Comparison of ENCODE assay signal across 8 cellular contexts in the genomic region with DNA sequence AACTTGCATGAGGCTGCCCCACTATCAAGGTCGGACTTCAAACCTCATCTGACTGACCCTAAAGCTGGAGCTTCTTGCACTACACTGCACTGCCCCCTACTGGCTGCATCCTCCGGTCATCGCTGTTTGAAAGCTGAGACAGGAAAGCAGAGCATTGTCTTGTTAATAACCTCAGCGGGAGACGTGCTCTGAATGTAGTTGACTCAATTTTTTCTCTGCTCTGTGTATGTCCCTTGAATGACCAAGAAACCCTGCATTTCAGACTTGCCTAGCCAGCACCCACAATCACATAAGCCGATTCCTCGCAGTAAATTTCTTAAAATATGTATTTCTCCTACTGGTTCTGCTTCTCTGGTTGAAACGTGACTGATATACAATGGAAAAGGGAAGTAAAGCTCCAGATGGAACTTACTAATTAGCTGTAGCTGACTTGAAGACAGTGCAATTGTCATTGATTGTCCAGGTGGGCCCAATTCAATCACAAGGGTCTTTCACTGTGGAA. TPM values are rescaled to one million over a fixed set of nuclear protein-coding genes. Genes with fewer than 3 reads are reported as not detected.
DNase-seq lines count a peak whose midpoint lies in the region; ATAC-seq and TF ChIP-seq lines count a peak whose summit lies in the region.

No MANE protein-coding gene starts in this region.

- H3K4me3 ChIP-seq in Caco-2 (ENCODE audit: low read depth, low read length) (no peak overlapping the region), NT2/D1 (ENCODE audit: insufficient read length, low read depth) (no peak overlapping the region)

- no peaks in the 10 kb centered on the region for H3K36me3 ChIP-seq in Caco-2 (ENCODE audit: control insufficient read depth, insufficient read depth, low read length)
- no peaks in the 10 kb centered on the region for H3K36me3 ChIP-seq in NT2/D1 (ENCODE audit: insufficient read depth, insufficient read length, low read length)

- CTCF ChIA-PET in Caco-2 (lab: Charles Lee) = interaction anchor here (0.6 to 2.4 kb wide), 10 partner anchors 17 to 906 kb away, joined by 3 to 39 read pairs (median 5); no protein-coding TSS in a partner anchor
- CTCF ChIA-PET in activated CD8-positive, alpha-beta memory T cell treated with anti-CD3 and anti-CD28 coated beads, Interleukin-2, amount 10 ng/mL, durations not matched to agents 7 days and 5 days (lab: Charles Lee) = interaction anchor here (0.6 to 5.4 kb wide), 29 partner anchors 8 to 348 kb away, joined by 3 to 66 read pairs (median 4); a partner anchor contains a TSS

- peak; percentile 80 for ATAC-seq in GM21367 (IDR thresholded peaks at IDR 0.05; ENCODE audit: unreplicated experiment)
- ATAC-seq in activated CD8-positive, alpha-beta memory T cell treated with anti-CD3 and anti-CD28 coated beads, Interleukin-2, amount 10 ng/mL, durations not matched to agents 7 days and 5 days = peak; percentile 61

- intact Hi-C loops in Caco-2 (cut with micrococcal nuclease; ENCODE audit: unreplicated experiment) = loop anchor here (1.0 kb wide), 3 partner anchors 61 to 347 kb away; no protein-coding TSS in a partner anchor

- H3K9me3 Mint-ChIP-seq in Caco-2 (ENCODE audit: unreplicated experiment) = peaks cover 14% of the 10 kb centered on the region
- H3K9me3 Mint-ChIP-seq in activated CD8-positive, alpha-beta memory T cell treated with anti-CD3 and anti-CD28 coated beads, Interleukin-2, amount 10 ng/mL, durations not matched to agents 7 days and 5 days (ENCODE audit: low read depth) = no peaks in the 10 kb centered on the region

- DNase-seq in Caco-2 (peak; percentile 83 to 86), HUDEP-2 (lab: John Stamatoyannopoulos, UW; ENCODE audit: unreplicated experiment in 76 of 76) (peak in 70 of 76 experiments; percentile 8 to 89 (median 68)), NT2/D1 (ENCODE audit: low read depth, low spot score) (peak; percentile 95), epithelial cell of prostate (ENCODE audit: low read depth, low spot score) (peak; percentile 31), mucosa of gallbladder (ENCODE audit: low spot score) (peak; percentile 86)
- DNase-seq in activated CD8-positive, alpha-beta memory T cell treated with anti-CD3 and anti-CD28 coated beads, Interleukin-2, amount 10 ng/mL, durations not matched to agents 7 days and 5 days = peak; percentile 84
- peak; percentile 73 for DNase-seq in stimulated activated CD8-positive, alpha-beta memory T cell treated with anti-CD3 and anti-CD28 coated beads, Interleukin-7, amount 100 ng/mL, for 24 hours (ENCODE audit: low read depth)

- no peaks in the 10 kb centered on the region for H3K36me3 Mint-ChIP-seq in Caco-2 (ENCODE audit: insufficient read depth, unreplicated experiment)
- H3K36me3 Mint-ChIP-seq in activated CD8-positive, alpha-beta memory T cell treated with anti-CD3 and anti-CD28 coated beads, Interleukin-2, amount 10 ng/mL, durations not matched to agents 7 days and 5 days = no peaks in the 10 kb centered on the region

- POLR2A ChIA-PET in Caco-2 (lab: Charles Lee) = no interaction called here

- no peaks in the 10 kb centered on the region for H3K4me1 Mint-ChIP-seq in Caco-2 (ENCODE audit: low read depth, unreplicated experiment)
- peaks cover 8% of the 10 kb centered on the region for H3K4me1 Mint-ChIP-seq in activated CD8-positive, alpha-beta memory T cell treated with anti-CD3 and anti-CD28 coated beads, Interleukin-2, amount 10 ng/mL, durations not matched to agents 7 days and 5 days

- no peak overlapping the region for H3K27ac ChIP-seq in epithelial cell of prostate

- no peaks in the 10 kb centered on the region for H3K4me1 ChIP-seq in Caco-2
- H3K4me1 ChIP-seq in NT2/D1 (ENCODE audit: insufficient read depth, insufficient read length) = no peaks in the 10 kb centered on the region

- H3K27ac Mint-ChIP-seq in Caco-2 (ENCODE audit: unreplicated experiment) = no peak overlapping the region
- no peak overlapping the region for H3K27ac Mint-ChIP-seq in activated CD8-positive, alpha-beta memory T cell treated with anti-CD3 and anti-CD28 coated beads, Interleukin-2, amount 10 ng/mL, durations not matched to agents 7 days and 5 days

- TF ChIP-seq CTCF in Caco-2 (IDR thresholded peaks at IDR 0.05; ENCODE audit: insufficient read depth in 1 of 2, low read depth in 1 of 2, low read length in 1 of 2, severe bottlenecking in 1 of 2, unreplicated experiment in 1 of 2) = peak; percentile 84 to 92

- no peaks in the 10 kb centered on the region for H3K27me3 ChIP-seq in Caco-2 (replicated peaks; ENCODE audit: control insufficient read depth, insufficient read depth, low read length)
- H3K27me3 ChIP-seq in NT2/D1 (ENCODE audit: insufficient read depth, insufficient read length) = no peaks in the 10 kb centered on the region

- H3K4me3 Mint-ChIP-seq in Caco-2 (ENCODE audit: unreplicated experiment) = no peak overlapping the region
- no peak overlapping the region for H3K4me3 Mint-ChIP-seq in activated CD8-positive, alpha-beta memory T cell treated with anti-CD3 and anti-CD28 coated beads, Interleukin-2, amount 10 ng/mL, durations not matched to agents 7 days and 5 days

- no peak overlapping the region for H3K9ac ChIP-seq in NT2/D1 (ENCODE audit: insufficient read length, low read depth)

- no TSS peak for BruUV-seq in Caco-2 (replicated peaks; lab: Mats Ljungman, UMichigan)

- H3K9me3 ChIP-seq in Caco-2 (no peaks in the 10 kb centered on the region), NT2/D1 (ENCODE audit: insufficient read depth, low read length) (no peaks in the 10 kb centered on the region)

- peaks cover 16% of the 10 kb centered on the region for H3K27me3 Mint-ChIP-seq in Caco-2 (ENCODE audit: insufficient read depth, unreplicated experiment)
- H3K27me3 Mint-ChIP-seq in activated CD8-positive, alpha-beta memory T cell treated with anti-CD3 and anti-CD28 coated beads, Interleukin-2, amount 10 ng/mL, durations not matched to agents 7 days and 5 days = peaks cover 36% of the 10 kb centered on the region

RNA-seq across cellular contexts. Expression of a gene that starts 27.8 kb away (rescaled TPM):
- total RNA-seq in Caco-2 (2022) (not detected in 2 replicates), mucosa of gallbladder (10.9 TPM)
- total RNA-seq in activated CD8-positive, alpha-beta memory T cell treated with anti-CD3 and anti-CD28 coated beads, Interleukin-2, amount 10 ng/mL, durations not matched to agents 7 days and 5 days = not detected

RNA-seq across cellular contexts. Expression of a gene that starts 36.3 kb away (rescaled TPM):
- total RNA-seq in Caco-2 (2022) = 19.3 and 23.6 TPM in 2 replicates
- 10 to 100 TPM; 30.7 to 33.9 TPM for total RNA-seq in activated CD8-positive, alpha-beta memory T cell treated with anti-CD3 and anti-CD28 coated beads, Interleukin-2, amount 10 ng/mL, durations not matched to agents 7 days and 5 days
- 24.5 TPM for total RNA-seq in mucosa of gallbladder

Comparison
In these comparisons a context has a peak if more than half of its experiments do, and no peak if none do; other contexts are left out.
1. DNase-seq: peak in every context shown above with its lines; median percentile 95 in NT2/D1; 86 in mucosa of gallbladder; 84 in Caco-2; 84 in activated CD8-positive, alpha-beta memory T cell treated with anti-CD3 and anti-CD28 coated beads, Interleukin-2, amount 10 ng/mL, durations not matched to agents 7 days and 5 days; 73 in stimulated activated CD8-positive, alpha-beta memory T cell treated with anti-CD3 and anti-CD28 coated beads, Interleukin-7, amount 100 ng/mL, for 24 hours; 68 in HUDEP-2; 31 in epithelial cell of prostate.
2. RNA of a gene that starts 27.8 kb away (total RNA-seq): 10.9 TPM in mucosa of gallbladder (single experiment); not detected in Caco-2 and not detected in activated CD8-positive, alpha-beta memory T cell treated with anti-CD3 and anti-CD28 coated beads, Interleukin-2, amount 10 ng/mL, durations not matched to agents 7 days and 5 days; every median in the first group is over 10 times any median in the second.